8 cellular contexts compared by ENCODE assay signal in the genomic region with DNA sequence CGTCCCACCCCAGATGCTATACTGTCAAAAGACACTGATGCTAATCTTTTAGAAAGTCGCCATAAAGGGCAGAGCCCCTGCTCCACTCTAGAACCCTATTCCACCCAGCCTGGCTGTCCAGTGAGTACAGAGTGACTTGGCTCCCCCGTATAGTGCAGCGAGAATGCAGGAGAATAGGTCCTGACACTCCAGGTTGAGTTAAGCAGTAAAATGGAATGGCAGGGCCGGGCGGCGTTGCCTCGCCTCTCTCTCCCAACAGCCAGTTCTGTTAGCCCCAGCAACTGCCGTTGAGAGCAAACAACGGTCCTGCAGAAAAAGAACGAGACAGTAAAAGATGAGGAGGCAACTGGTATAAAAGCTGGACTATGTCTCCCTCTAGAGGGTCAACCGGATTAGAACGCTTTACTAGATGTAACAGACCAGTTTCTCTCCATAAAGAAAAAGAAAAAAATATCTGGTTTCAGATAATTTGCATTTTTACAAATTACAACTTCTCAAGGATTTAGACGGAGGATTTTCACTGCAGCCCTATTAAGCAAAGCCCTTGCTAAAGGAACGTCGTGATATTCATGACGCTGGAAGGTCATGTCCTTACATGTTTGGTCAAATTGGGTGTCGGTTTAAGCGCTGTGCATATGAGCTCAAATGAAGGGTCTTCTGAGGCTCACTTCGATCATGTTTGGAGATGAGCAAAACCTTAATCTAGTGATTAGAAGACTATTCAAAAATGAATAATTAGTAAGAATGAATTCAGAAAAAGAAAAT.
DNase-seq lines count a peak whose midpoint lies in the region; ATAC-seq and TF ChIP-seq lines count a peak whose summit lies in the region.

No MANE protein-coding gene starts in this region.

- DNase-seq in GM23248 (peak; percentile 88), OCI-LY7 (ENCODE audit: low spot score) (peak; percentile 61), fibroblast of villous mesenchyme (ENCODE audit: low read depth) (peak; percentile 83), nephron progenitor cell (peak; percentile 48), type B pancreatic cell (ENCODE audit: extremely low spot score, unreplicated experiment) (no peak)
- peak; percentile 82 for DNase-seq in Jurkat, Clone E6-1 (ENCODE audit: low read depth, low spot score)

- H3K4me3 ChIP-seq in GM23248, result peak overlapping the region; percentile 68
- peak overlapping the region; percentile 60 for H3K4me3 ChIP-seq in Jurkat, Clone E6-1 (ENCODE audit: low read length)
- H3K4me3 ChIP-seq in OCI-LY7 (ENCODE audit: low read depth, low read length, poor library complexity, severe bottlenecking), result no peak overlapping the region
- peak overlapping the region; percentile 43 for H3K4me3 ChIP-seq in fibroblast of villous mesenchyme (ENCODE audit: low read depth, low read length)

- H3K36me3 ChIP-seq in ES-I3 (ENCODE audit: insufficient read depth, low read length) (no peaks in the 10 kb centered on the region), GM23248 (ENCODE audit: low read depth) (no peaks in the 10 kb centered on the region), OCI-LY7 (ENCODE audit: insufficient read depth, low read length) (no peaks in the 10 kb centered on the region)

- H2AFZ ChIP-seq in GM23248 (peak overlapping the region; percentile 73), OCI-LY7 (ENCODE audit: low read length) (peak overlapping the region; percentile 71; the same call in 1 of the 2 replicates)

- H3K9me3 Mint-ChIP-seq in activated T-helper 17 cell treated with anti-CD3 and anti-CD28 coated beads, Interleukin-2, amount 50 U/mL, for 72 hours, result no peaks in the 10 kb centered on the region
- peaks cover 10% of the 10 kb centered on the region for H3K9me3 Mint-ChIP-seq in nephron progenitor cell
- no peaks in the 10 kb centered on the region for H3K9me3 Mint-ChIP-seq in type B pancreatic cell

- no TSS peak for BruUV-seq in OCI-LY7 (replicated peaks; lab: Mats Ljungman, UMichigan)

- CTCF ChIA-PET in OCI-LY7 (lab: Charles Lee; ENCODE audit: unreplicated experiment), result interaction anchor here (1.0 kb wide), 1 partner anchor 33 kb away, joined by 4 read pairs; no protein-coding TSS in a partner anchor

- peak; percentile 87 for ATAC-seq in activated T-helper 17 cell treated with anti-CD3 and anti-CD28 coated beads, Interleukin-2, amount 50 U/mL, for 72 hours (replicated peaks)

- H3K4me1 Mint-ChIP-seq in activated T-helper 17 cell treated with anti-CD3 and anti-CD28 coated beads, Interleukin-2, amount 50 U/mL, for 72 hours, result peaks cover 8% of the 10 kb centered on the region
- H3K4me1 Mint-ChIP-seq in nephron progenitor cell (peaks cover 27% of the 10 kb centered on the region), type B pancreatic cell (ENCODE audit: unreplicated experiment) (peaks cover 12% of the 10 kb centered on the region)

- H3K4me2 ChIP-seq in GM23248 (ENCODE audit: unreplicated experiment), result peak overlapping the region; percentile 88
- peak overlapping the region; percentile 42 for H3K4me2 ChIP-seq in OCI-LY7 (ENCODE audit: low read length)

- intact Hi-C loops in OCI-LY7 (cut with micrococcal nuclease; ENCODE audit: unreplicated experiment), result loop anchor here (1.0 kb wide), 1 partner anchor 186 kb away; no protein-coding TSS in a partner anchor

- H3K27ac ChIP-seq in GM23248, result no peak overlapping the region
- H3K27ac ChIP-seq in OCI-LY7 (ENCODE audit: low read depth, low read length, poor library complexity, severe bottlenecking), result no peak overlapping the region

- H3K27me3 Mint-ChIP-seq in activated T-helper 17 cell treated with anti-CD3 and anti-CD28 coated beads, Interleukin-2, amount 50 U/mL, for 72 hours, result peaks cover 35% of the 10 kb centered on the region
- H3K27me3 Mint-ChIP-seq in nephron progenitor cell (ENCODE audit: low read depth, poor library complexity) (peaks cover 57% of the 10 kb centered on the region), type B pancreatic cell (peaks cover 55% of the 10 kb centered on the region)

- H4K20me1 ChIP-seq in GM23248 (ENCODE audit: insufficient read depth), result no peaks in the 10 kb centered on the region
- no peaks in the 10 kb centered on the region for H4K20me1 ChIP-seq in OCI-LY7 (ENCODE audit: insufficient read depth, low read length)

- peaks cover 45% of the 10 kb centered on the region for H3K27me3 ChIP-seq in GM23248 (replicated peaks; ENCODE audit: insufficient read depth)

- 9 to 10% methylated on average over 20 of the region's 20 CpGs for WGBS in GM23248 (ENCODE audit: low coverage in 1 of 2, low lambda C conversion rate in 2 of 2, missing lambda C conversion rate in 2 of 2), 2 experiments

- H3F3A ChIP-seq in GM23248 (ENCODE audit: insufficient read depth), result no peaks in the 10 kb centered on the region

- H3K9me3 ChIP-seq in ES-I3 (ENCODE audit: control insufficient read depth, insufficient read depth, low read length), result no peaks in the 10 kb centered on the region
- no peaks in the 10 kb centered on the region for H3K9me3 ChIP-seq in GM23248 (ENCODE audit: low read depth)
- no peaks in the 10 kb centered on the region for H3K9me3 ChIP-seq in OCI-LY7 (ENCODE audit: low read length)

- H3K9ac ChIP-seq in ES-I3 (ENCODE audit: low read depth, low read length) (peak overlapping the region; percentile 59), GM23248 (no peak overlapping the region)

- H3K79me2 ChIP-seq in GM23248 (ENCODE audit: insufficient read depth) (no peaks in the 10 kb centered on the region), OCI-LY7 (ENCODE audit: insufficient read depth, low read depth, low read length) (no peaks in the 10 kb centered on the region)

- in situ Hi-C loops in GM23248 (cut with MboI), result no loop called here

- H3K36me3 Mint-ChIP-seq in activated T-helper 17 cell treated with anti-CD3 and anti-CD28 coated beads, Interleukin-2, amount 50 U/mL, for 72 hours (ENCODE audit: low read depth), result peaks cover 7% of the 10 kb centered on the region
- H3K36me3 Mint-ChIP-seq in nephron progenitor cell (ENCODE audit: low read depth) (no peaks in the 10 kb centered on the region), type B pancreatic cell (no peaks in the 10 kb centered on the region)

- H3K9me2 ChIP-seq in GM23248 (ENCODE audit: insufficient read depth) (no peaks in the 10 kb centered on the region), OCI-LY7 (ENCODE audit: insufficient read depth, low read length) (no peaks in the 10 kb centered on the region)

- H3K27ac Mint-ChIP-seq in activated T-helper 17 cell treated with anti-CD3 and anti-CD28 coated beads, Interleukin-2, amount 50 U/mL, for 72 hours, result no peak overlapping the region
- no peak overlapping the region for H3K27ac Mint-ChIP-seq in nephron progenitor cell
- H3K27ac Mint-ChIP-seq in type B pancreatic cell, result no peak overlapping the region

- POLR2A ChIA-PET in OCI-LY7 (lab: Charles Lee), result interaction anchor here (1.1 kb wide), 1 partner anchor 18 kb away, joined by 4 read pairs; no protein-coding TSS in a partner anchor

- no peaks in the 10 kb centered on the region; the same call in 1 of the 2 replicates for H3K4me1 ChIP-seq in ES-I3 (ENCODE audit: insufficient read depth, low read length)
- H3K4me1 ChIP-seq in GM23248 (ENCODE audit: insufficient read depth), result peaks cover 17% of the 10 kb centered on the region; the same call in 1 of the 2 replicates
- peaks cover 11% of the 10 kb centered on the region for H3K4me1 ChIP-seq in OCI-LY7 (ENCODE audit: insufficient read depth, low read length, poor library complexity, severe bottlenecking)

- TF ChIP-seq CTCF in OCI-LY7 (conservative IDR thresholded peaks at IDR 0.05; ENCODE audit: low read length), result peak; percentile 83
- peak; percentile 70 for TF ChIP-seq CTCF in fibroblast of villous mesenchyme (IDR thresholded peaks at IDR 0.05; ENCODE audit: insufficient read depth, low read depth, low read length)
- TF ChIP-seq CTCF in nephron progenitor cell (IDR thresholded peaks at IDR 0.05), result peak; percentile 72
- TF ChIP-seq CTCF in type B pancreatic cell (conservative IDR thresholded peaks at IDR 0.05), result peak; percentile 94

- H3K4me3 Mint-ChIP-seq in activated T-helper 17 cell treated with anti-CD3 and anti-CD28 coated beads, Interleukin-2, amount 50 U/mL, for 72 hours, result peak overlapping the region; percentile 78
- H3K4me3 Mint-ChIP-seq in nephron progenitor cell, result peak overlapping the region; percentile 92
- H3K4me3 Mint-ChIP-seq in type B pancreatic cell, result peak overlapping the region; percentile 91
